In genomic region chr7:87152112-87152896, GRCh38 we compare ENCODE assay signal across 1 cellular context.
TF ChIP-seq lines count a peak whose summit lies in the region.

Gene DMTF1, plus strand, starts transcription at chr7:87152453. Its CDS starts 12,489 bp downstream, at chr7:87164942.

TF ChIP-seq in HepG2, 621 proteins besides CTCF, POLR2A, EP300 and RAD21 (continued from another document and continues in another):
- peak; percentile 44; the same call in 1 of the 2 replicates for TF ChIP-seq ZNF503 (CRISPR knock-in tag; IDR thresholded peaks at IDR 0.05)
- TF ChIP-seq ZNF781 (CRISPR knock-in tag; IDR thresholded peaks at IDR 0.05; ENCODE audit: borderline replicate concordance, not compliant biosample characterization): peak; percentile 83
- TF ChIP-seq ZNF780A (CRISPR knock-in tag; IDR thresholded peaks at IDR 0.05): no peak
- peak; percentile 70; the same call in 1 of the 2 replicates for TF ChIP-seq ZBTB7B (CRISPR knock-in tag; IDR thresholded peaks at IDR 0.05)
- TF ChIP-seq MAF1 (CRISPR knock-in tag; IDR thresholded peaks at IDR 0.05; ENCODE audit: borderline replicate concordance): peak; percentile 33; the same call in 1 of the 2 replicates
- TF ChIP-seq RCOR2 (CRISPR knock-in tag; IDR thresholded peaks at IDR 0.05): no peak
- no peak for TF ChIP-seq TRIM24 (CRISPR knock-in tag; IDR thresholded peaks at IDR 0.05)
- peak; percentile 65 for TF ChIP-seq ZNF331 (CRISPR knock-in tag; IDR thresholded peaks at IDR 0.05)
- TF ChIP-seq ZNF362 (CRISPR knock-in tag; IDR thresholded peaks at IDR 0.05; ENCODE audit: borderline replicate concordance): peak; percentile 66; the same call in 1 of the 2 replicates
- no peak for TF ChIP-seq ZNF672 (CRISPR knock-in tag; IDR thresholded peaks at IDR 0.05)
- 0 out of 2 replicates have a peak, but pooled peaks have one; percentile 20 for TF ChIP-seq RXRB (CRISPR knock-in tag; IDR thresholded peaks at IDR 0.05; ENCODE audit: borderline replicate concordance)
- TF ChIP-seq SKIL (CRISPR knock-in tag; IDR thresholded peaks at IDR 0.05; ENCODE audit: borderline replicate concordance): no peak
- TF ChIP-seq ZBTB26 (CRISPR knock-in tag; IDR thresholded peaks at IDR 0.05; ENCODE audit: borderline replicate concordance): no peak
- TF ChIP-seq MIER3 (CRISPR knock-in tag; IDR thresholded peaks at IDR 0.05; ENCODE audit: borderline replicate concordance): peak; percentile 18
- no peak for TF ChIP-seq ZNF552 (CRISPR knock-in tag; IDR thresholded peaks at IDR 0.05; ENCODE audit: borderline replicate concordance)
- no peak for TF ChIP-seq ZNF382 (CRISPR knock-in tag; IDR thresholded peaks at IDR 0.05; ENCODE audit: borderline replicate concordance)
- TF ChIP-seq PPARG (CRISPR knock-in tag; conservative IDR thresholded peaks at IDR 0.05): no peak; the same call in 1 of the 2 replicates
- no peak for TF ChIP-seq HDAC6 (IDR thresholded peaks at IDR 0.05; ENCODE audit: low read depth, low read length)
- peak; percentile 89 for TF ChIP-seq ZNF407 (CRISPR knock-in tag; IDR thresholded peaks at IDR 0.05; ENCODE audit: not compliant biosample characterization)
- no peak for TF ChIP-seq PCBP1 (IDR thresholded peaks at IDR 0.05; ENCODE audit: borderline replicate concordance, low read depth, low read length)
- TF ChIP-seq SRF (IDR thresholded peaks at IDR 0.05; ENCODE audit: low read depth, low read length): no peak
- TF ChIP-seq ZNF577 (CRISPR knock-in tag; IDR thresholded peaks at IDR 0.05; ENCODE audit: borderline replicate concordance, low read depth): peak; percentile 54; the same call in 1 of the 2 replicates
- no peak; the same call in 1 of the 2 replicates for TF ChIP-seq KIAA2018 (CRISPR knock-in tag; IDR thresholded peaks at IDR 0.05; ENCODE audit: borderline replicate concordance)
